25 cellular contexts compared by ENCODE assay signal in genomic region chr10:44557596-44558191, GRCh38.
"Had no signal": no experiment of that assay in that cellular context is flagged by ENCODE, and none has a peak within 500 bp of the region (broad histone marks: within the 10 kb centered on the region; RNA-seq: fewer than 3 reads in every experiment).

No MANE protein-coding gene starts in this region.

- H3K27ac ChIP-seq: colonic mucosa, epithelial cell of prostate, left lung, psoas muscle, sigmoid colon, spleen, stomach, thyroid gland, vagina had no signal

- ATAC-seq: esophagus mucosa; left cardiac atrium; left lung; mucosa of descending colon; natural killer cell treated with Interleukin-12 subunit alpha and Interleukin-12 subunit beta and Interleukin-15 and Interleukin-18, amount 100 ng/mL, for 72 hours; psoas muscle; stimulated activated naive B cell treated with anti-CD40 and anti-IgM and Interleukin-4, amounts not matched to agents 10 μg/mL and 1 μg/mL and 100 μg/mL, for 72 hours had no signal

- H3K36me3 Mint-ChIP-seq: mesothelial cell of epicardium; naive B cell; natural killer cell treated with Interleukin-12 subunit alpha and Interleukin-12 subunit beta and Interleukin-15 and Interleukin-18, amount 100 ng/mL, for 72 hours; stimulated activated naive B cell treated with anti-CD40 and anti-IgM and Interleukin-4, amounts not matched to agents 10 μg/mL and 1 μg/mL and 100 μg/mL, for 72 hours had no signal

- H3K4me3 ChIP-seq: colonic mucosa, left lung, mucosa of descending colon, psoas muscle, sigmoid colon, spleen, stomach, thyroid gland, vagina had no signal

- H3K9me3 Mint-ChIP-seq: dendritic cell treated with granulocyte-macrophage colony-stimulating factor and Interleukin-4, amounts not matched to agents 40 ng/mL and 50 ng/mL, for 4 days; endodermal cell; mesothelial cell of epicardium; naive B cell; natural killer cell treated with Interleukin-12 subunit alpha and Interleukin-12 subunit beta and Interleukin-15 and Interleukin-18, amount 100 ng/mL, for 72 hours; neural crest cell; stimulated activated naive B cell treated with anti-CD40 and anti-IgM and Interleukin-4, amounts not matched to agents 10 μg/mL and 1 μg/mL and 100 μg/mL, for 72 hours had no signal

- H3K4me3 Mint-ChIP-seq: dendritic cell treated with granulocyte-macrophage colony-stimulating factor and Interleukin-4, amounts not matched to agents 40 ng/mL and 50 ng/mL, for 4 days; endodermal cell; mesothelial cell of epicardium; naive B cell; natural killer cell treated with Interleukin-12 subunit alpha and Interleukin-12 subunit beta and Interleukin-15 and Interleukin-18, amount 100 ng/mL, for 72 hours; neural crest cell; stimulated activated naive B cell treated with anti-CD40 and anti-IgM and Interleukin-4, amounts not matched to agents 10 μg/mL and 1 μg/mL and 100 μg/mL, for 72 hours had no signal

- H3K27me3 ChIP-seq: colonic mucosa, left lung, sigmoid colon, spleen, stomach, thyroid gland, vagina had no signal

- H3K9me3 ChIP-seq: colonic mucosa, left lung, mucosa of descending colon, psoas muscle, sigmoid colon, spleen, stomach, thyroid gland, vagina had no signal

- FAIRE-seq: frontal cortex had no signal

- H3K36me3 ChIP-seq: colonic mucosa, left lung, sigmoid colon, spleen, stomach, thyroid gland, vagina had no signal

- DNase-seq: colonic mucosa; effector CD8-positive, alpha-beta T cell; left cardiac atrium; left lung; mesenchymal stem cell; mucosa of descending colon; naive B cell; psoas muscle; right cardiac atrium; sigmoid colon; spleen; stimulated activated CD4-positive, alpha-beta T cell treated with anti-CD3 and anti-CD28 coated beads, Interleukin-4, amount 100 ng/mL, for 4 hours; stimulated activated naive B cell treated with anti-CD40 and anti-IgM and Interleukin-4, amounts not matched to agents 10 μg/mL and 1 μg/mL and 100 μg/mL, for 72 hours; stomach; thyroid gland; trophoblast cell had no signal

- H3K4me1 ChIP-seq: colonic mucosa, left lung, psoas muscle, sigmoid colon, spleen, stomach, thyroid gland, vagina had no signal

- H3K4me1 Mint-ChIP-seq: endodermal cell; mesothelial cell of epicardium; naive B cell; neural crest cell; stimulated activated naive B cell treated with anti-CD40 and anti-IgM and Interleukin-4, amounts not matched to agents 10 μg/mL and 1 μg/mL and 100 μg/mL, for 72 hours had no signal

- H3K27me3 Mint-ChIP-seq: natural killer cell treated with Interleukin-12 subunit alpha and Interleukin-12 subunit beta and Interleukin-15 and Interleukin-18, amount 100 ng/mL, for 72 hours; stimulated activated naive B cell treated with anti-CD40 and anti-IgM and Interleukin-4, amounts not matched to agents 10 μg/mL and 1 μg/mL and 100 μg/mL, for 72 hours had no signal

- H3K27ac Mint-ChIP-seq: dendritic cell treated with granulocyte-macrophage colony-stimulating factor and Interleukin-4, amounts not matched to agents 40 ng/mL and 50 ng/mL, for 4 days; endodermal cell; mesothelial cell of epicardium; natural killer cell treated with Interleukin-12 subunit alpha and Interleukin-12 subunit beta and Interleukin-15 and Interleukin-18, amount 100 ng/mL, for 72 hours; stimulated activated naive B cell treated with anti-CD40 and anti-IgM and Interleukin-4, amounts not matched to agents 10 μg/mL and 1 μg/mL and 100 μg/mL, for 72 hours had no signal
